3 cellular contexts compared by ENCODE assay signal in the genomic region with DNA sequence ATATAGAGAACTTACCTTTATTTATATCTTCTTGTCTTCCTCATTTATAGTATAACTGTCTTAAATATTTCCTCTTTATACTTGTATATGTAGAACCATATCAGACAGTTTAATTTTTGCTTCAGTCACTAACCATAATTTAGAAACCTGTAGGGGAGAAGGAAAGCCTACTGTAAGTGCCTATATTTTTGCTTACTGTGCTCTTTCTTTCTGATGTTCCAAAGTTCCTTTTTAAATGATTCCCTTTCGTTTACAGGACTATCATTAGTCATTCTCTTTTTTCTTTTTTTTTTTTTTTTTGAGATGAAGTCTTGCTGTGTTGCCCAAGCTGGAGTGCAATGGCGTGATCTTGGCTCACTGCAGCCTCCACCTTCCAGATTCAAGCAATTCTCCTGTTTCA.
A peak's percentile ranks its signal among the peaks of the same experiment; 100 is the strongest.
TF ChIP-seq lines count a peak whose summit lies in the region.

No MANE protein-coding gene starts in this region.

TF ChIP-seq in A549, 52 proteins besides CTCF, POLR2A, EP300 and RAD21:
- TF ChIP-seq MAFK (IDR thresholded peaks at IDR 0.05; ENCODE audit: partially characterized antibody): peak; percentile 61
- TF ChIP-seq CEBPB (IDR thresholded peaks at IDR 0.05): no peak
- TF ChIP-seq CHD4 (IDR thresholded peaks at IDR 0.05; ENCODE audit: borderline replicate concordance): no peak

TF ChIP-seq in IMR-90, 13 proteins besides CTCF, POLR2A, EP300 and RAD21:
- TF ChIP-seq MAFK (IDR thresholded peaks at IDR 0.05; ENCODE audit: low read depth, low read length) (peak; percentile 62), MAZ (IDR thresholded peaks at IDR 0.05; ENCODE audit: borderline replicate concordance, low read depth, low read length) (no peak)

TF ChIP-seq in K562, 482 proteins besides CTCF, POLR2A, EP300 and RAD21:
- TF ChIP-seq ZNF316 (IDR thresholded peaks at IDR 0.05) (peak; percentile 61), MAFG (tag; conservative IDR thresholded peaks at IDR 0.05) (0 out of 2 replicates have a peak, but pooled peaks have one; percentile 7), ZNF263 (CRISPR knock-in tag; IDR thresholded peaks at IDR 0.05; ENCODE audit: borderline replicate concordance) (no peak)
